Comparison of ENCODE assay signal across 8 cellular contexts in the genomic region with DNA sequence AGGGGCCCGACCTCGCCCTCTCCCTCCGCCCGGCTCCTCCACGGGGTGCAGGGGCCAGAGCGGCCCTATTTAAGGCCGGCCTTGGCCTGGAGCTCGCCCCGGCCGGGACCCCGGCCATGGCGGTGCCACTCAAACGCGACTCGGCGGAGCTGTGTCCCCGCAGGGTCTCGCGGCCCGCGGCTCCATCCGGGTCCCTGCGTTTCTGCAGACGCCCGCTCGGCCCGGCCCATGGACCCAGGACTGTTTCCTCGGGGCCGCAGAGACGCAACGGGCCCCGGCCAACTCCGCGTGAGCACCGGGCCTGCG. TPM values are rescaled to one million over a fixed set of nuclear protein-coding genes. Genes with fewer than 3 reads are reported as not detected.
A peak's percentile ranks its signal among the peaks of the same experiment; 100 is the strongest.
DNase-seq lines count a peak whose midpoint lies in the region; ATAC-seq and TF ChIP-seq lines count a peak whose summit lies in the region.

No MANE protein-coding gene starts in this region.

- DNase-seq in SK-N-SH (no peak), Panc1 (ENCODE audit: low read depth, low spot score) (no peak), fibroblast of lung (ENCODE audit: low read depth in 2 of 2) (no peak), gastrocnemius medialis (no peak), superior temporal gyrus (ENCODE audit: extremely low spot score) (no peak), NCI-H2171 (lab: John Stamatoyannopoulos, UW) (no peak), NCI-H2107 (lab: John Stamatoyannopoulos, UW) (no peak)

- peak overlapping the region; percentile 82 to 83 for H3K4me3 ChIP-seq in SK-N-SH (ENCODE audit: low read depth in 2 of 2, low read length in 1 of 2)
- peak overlapping the region; percentile 64 for H3K4me3 ChIP-seq in Panc1 (ENCODE audit: low read depth in 2 of 2, low read length in 2 of 2)
- peak overlapping the region; percentile 56 to 78 (median 62) for H3K4me3 ChIP-seq in fibroblast of lung (replicated peaks in 1 of 4; ENCODE audit: control extremely low read depth in 1 of 4, insufficient read depth in 1 of 4, low read depth in 3 of 4, low read length in 4 of 4)
- H3K4me3 ChIP-seq in gastrocnemius medialis, result peak overlapping the region; percentile 71 to 97 (median 84)

- H3K27me3 ChIP-seq in SK-N-SH (ENCODE audit: insufficient read depth), result no peaks in the 10 kb centered on the region
- no peaks in the 10 kb centered on the region for H3K27me3 ChIP-seq in Panc1 (ENCODE audit: control insufficient read depth, insufficient read depth, low read length)
- H3K27me3 ChIP-seq in fibroblast of lung (ENCODE audit: control insufficient read depth, insufficient read depth, low read length), result no peaks in the 10 kb centered on the region
- H3K27me3 ChIP-seq in gastrocnemius medialis, result no peaks in the 10 kb centered on the region

- H3K9ac ChIP-seq in SK-N-SH (peak overlapping the region; percentile 85), fibroblast of lung (ENCODE audit: insufficient read depth, low read length) (peak overlapping the region; percentile 81)

- H3K9me2 ChIP-seq in SK-N-SH, result no peaks in the 10 kb centered on the region

- CTCF ChIA-PET in SK-N-SH (lab: Yijun Ruan, JAX), result interaction anchor here (0.6 to 2.6 kb wide), 10 partner anchors 8 to 158 kb away, joined by 3 to 18 read pairs (median 5); a partner anchor contains a TSS
- CTCF ChIA-PET in Panc1 (lab: Charles Lee), result interaction anchor here (0.6 kb wide), 1 partner anchor 64 kb away, joined by 3 read pairs; no protein-coding TSS in a partner anchor

- POLR2A ChIA-PET in SK-N-SH (lab: Yijun Ruan, JAX) (interaction anchor here (1.1 kb wide), 1 partner anchor 125 kb away, joined by 5 read pairs; no protein-coding TSS in a partner anchor), Panc1 (lab: Charles Lee) (no interaction called here)

- no TSS peak for BruUV-seq in Panc1 (replicated peaks; lab: Mats Ljungman, UMichigan)

- H3K27ac ChIP-seq in SK-N-SH (ENCODE audit: low read depth in 2 of 2, low read length in 1 of 2) (peak overlapping the region; percentile 53 to 92), Panc1 (ENCODE audit: low read length) (peak overlapping the region; percentile 86), fibroblast of lung (ENCODE audit: insufficient read depth, low read length) (peak overlapping the region; percentile 30), gastrocnemius medialis (peak overlapping the region; percentile 93 to 100 (median 97))

- no peaks in the 10 kb centered on the region for H3K9me3 ChIP-seq in SK-N-SH
- H3K9me3 ChIP-seq in Panc1 (ENCODE audit: control insufficient read depth, insufficient read depth, low read depth, low read length), result no peaks in the 10 kb centered on the region
- H3K9me3 ChIP-seq in fibroblast of lung (ENCODE audit: control insufficient read depth, insufficient read depth, low read depth, low read length), result no peaks in the 10 kb centered on the region
- no peaks in the 10 kb centered on the region for H3K9me3 ChIP-seq in gastrocnemius medialis

- H3K79me2 ChIP-seq in SK-N-SH (ENCODE audit: insufficient read depth) (peaks cover 42% of the 10 kb centered on the region), fibroblast of lung (ENCODE audit: control insufficient read depth, insufficient read depth, low read length) (peaks cover 19% of the 10 kb centered on the region)

- no peak for TF ChIP-seq RAD21 in SK-N-SH (IDR thresholded peaks at IDR 0.05; ENCODE audit: low read length)

- no peak for TF ChIP-seq POLR2A in gastrocnemius medialis (IDR thresholded peaks at IDR 0.05)

- ATAC-seq in SK-N-SH treated with all-trans-retinoic acid at 6 μM for 48 hours (no peak), Panc1 (no peak), gastrocnemius medialis (peak in 1 of 2 donors; percentile 15)

- H4K20me1 ChIP-seq in SK-N-SH (ENCODE audit: insufficient read depth), result no peaks in the 10 kb centered on the region
- H4K20me1 ChIP-seq in fibroblast of lung (ENCODE audit: control insufficient read depth, extremely low read depth, insufficient read depth, low read length), result no peaks in the 10 kb centered on the region

- peaks cover 3 to 18% of the 10 kb centered on the region in 2 experiments; a peak in 1 of 4 replicates for H3K4me1 ChIP-seq in SK-N-SH (ENCODE audit: control insufficient read depth in 1 of 2, insufficient read depth in 2 of 2, low read depth in 1 of 2, low read length in 1 of 2)
- H3K4me1 ChIP-seq in Panc1 (ENCODE audit: control insufficient read depth, insufficient read depth, low read length), result peaks cover 12% of the 10 kb centered on the region
- peaks cover 6% of the 10 kb centered on the region for H3K4me1 ChIP-seq in fibroblast of lung (ENCODE audit: control insufficient read depth, extremely low read depth, insufficient read depth, low read length)
- peaks cover 15 to 25% of the 10 kb centered on the region in 2 donors for H3K4me1 ChIP-seq in gastrocnemius medialis

- H3K36me3 ChIP-seq in SK-N-SH (replicated peaks in 1 of 2; ENCODE audit: control insufficient read depth in 1 of 2, insufficient read depth in 2 of 2, low read length in 1 of 2) (peaks cover 0 to 23% of the 10 kb centered on the region in 2 experiments), Panc1 (ENCODE audit: control insufficient read depth, insufficient read depth, low read length) (no peaks in the 10 kb centered on the region), fibroblast of lung (ENCODE audit: control insufficient read depth, insufficient read depth, low read length) (peaks cover 9% of the 10 kb centered on the region), gastrocnemius medialis (peaks cover 0 to 14% of the 10 kb centered on the region in 2 donors)

- H3K4me2 ChIP-seq in SK-N-SH (peak overlapping the region; percentile 92), fibroblast of lung (ENCODE audit: extremely low read depth, insufficient read depth, low read length) (peak overlapping the region; percentile 85)

- no peak for TF ChIP-seq CTCF in SK-N-SH (IDR thresholded peaks at IDR 0.05)
- no peak for TF ChIP-seq CTCF in Panc1 (IDR thresholded peaks at IDR 0.05)
- no peak for TF ChIP-seq CTCF in fibroblast of lung (conservative IDR thresholded peaks at IDR 0.05 in 1 of 2, IDR thresholded peaks at IDR 0.05 in 1 of 2; ENCODE audit: low read depth in 1 of 2, low read length in 2 of 2)
- TF ChIP-seq CTCF in gastrocnemius medialis (IDR thresholded peaks at IDR 0.05 in 4 of 5, conservative IDR thresholded peaks at IDR 0.05 in 1 of 5), result no peak

- no peak for TF ChIP-seq EP300 in SK-N-SH (IDR thresholded peaks at IDR 0.05; ENCODE audit: borderline replicate concordance in 1 of 2, low read depth in 1 of 2, low read length in 1 of 2)

- H2AFZ ChIP-seq in SK-N-SH (ENCODE audit: low read depth) (no peak overlapping the region), fibroblast of lung (ENCODE audit: low read length) (no peak overlapping the region)

- intact Hi-C loops in Panc1 (cut with micrococcal nuclease; ENCODE audit: unreplicated experiment), result no loop called here
- intact Hi-C loops in gastrocnemius medialis (cut with DNase I; ENCODE audit: low total_unique reads), result loop anchor here (1.0 to 5.0 kb wide), 5 partner anchors 9 to 211 kb away; a partner anchor contains a TSS

- WGBS in SK-N-SH (ENCODE audit: low lambda C conversion rate), result no CpG with 5 or more reads among the region's 36 CpGs

- H3F3A ChIP-seq in SK-N-SH (replicated peaks; ENCODE audit: insufficient read depth), result peaks cover 9% of the 10 kb centered on the region

- in situ Hi-C loops in Panc1 (cut with HindIII; ENCODE audit: low pct_unique_long_range_greater_than_20kb, low sequenced_read_pairs) (no loop called here), gastrocnemius medialis (cut with MboI; ENCODE audit: low sequenced_read_pairs in 4 of 4) (no loop called here)

TF ChIP-seq in SK-N-SH, 30 proteins besides CTCF, POLR2A, EP300 and RAD21 (continues in another document):
- no peak for TF ChIP-seq YY1 (IDR thresholded peaks at IDR 0.05; ENCODE audit: low read depth)
- TF ChIP-seq TCF12 (IDR thresholded peaks at IDR 0.05), result no peak
- TF ChIP-seq, protein P1, sequence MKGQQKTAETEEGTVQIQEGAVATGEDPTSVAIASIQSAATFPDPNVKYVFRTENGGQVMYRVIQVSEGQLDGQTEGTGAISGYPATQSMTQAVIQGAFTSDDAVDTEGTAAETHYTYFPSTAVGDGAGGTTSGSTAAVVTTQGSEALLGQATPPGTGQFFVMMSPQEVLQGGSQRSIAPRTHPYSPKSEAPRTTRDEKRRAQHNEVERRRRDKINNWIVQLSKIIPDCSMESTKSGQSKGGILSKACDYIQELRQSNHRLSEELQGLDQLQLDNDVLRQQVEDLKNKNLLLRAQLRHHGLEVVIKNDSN (IDR thresholded peaks at IDR 0.05; ENCODE audit: borderline replicate concordance, low read depth), result no peak
- no peak for TF ChIP-seq SMC3 (IDR thresholded peaks at IDR 0.05; ENCODE audit: low read depth, low read length)

TF ChIP-seq in SK-N-SH treated with all-trans-retinoic acid at 6 μM for 48 hours, 23 proteins besides CTCF, POLR2A, EP300 and RAD21 (continues in another document):
- TF ChIP-seq SNAI2 (CRISPR knock-in tag; IDR thresholded peaks at IDR 0.05) (no peak), BACH2 (CRISPR knock-in tag; IDR thresholded peaks at IDR 0.05; ENCODE audit: borderline replicate concordance) (no peak)

RNA-seq across cellular contexts. Expression of a gene that starts 0.7 kb away (rescaled TPM):
- polyA plus RNA-seq in SK-N-SH (2012; rRNA removed) (22.1 and 25.9 TPM in 2 replicates), fibroblast of lung (13.3 and 13.6 TPM in 2 replicates)
- 14.6 and 21.9 TPM in 2 replicates for polyA plus RNA-seq in SK-N-SH (2012; cell fraction: cytosol; rRNA removed)
- polyA plus RNA-seq in SK-N-SH (2012; cell fraction: nucleus; rRNA removed), result 31.1 and 36.2 TPM in 2 replicates
- total RNA-seq in Panc1 (2021; ENCODE audit: unreplicated experiment) (34.0 TPM), fibroblast of lung (43.3 and 48.0 TPM in 2 replicates), gastrocnemius medialis (10 to 100 TPM; 25.7 to 46.9 (median 41.5) TPM)
- 41.1 TPM for polyA plus RNA-seq in Panc1 (2012; ENCODE audit: insufficient read length)
- polyA plus RNA-seq in fibroblast of lung (2012), result 23.7 and 26.1 TPM in 2 replicates
- 15.6 and 19.8 TPM in 2 replicates for polyA minus RNA-seq in fibroblast of lung (ENCODE audit: low replicate concordance)

RNA-seq across cellular contexts. Expression of a gene that starts 22.9 kb away (rescaled TPM):
- polyA plus RNA-seq in SK-N-SH (2012; rRNA removed) (18.4 and 22.1 TPM in 2 replicates), fibroblast of lung (12.3 and 14.4 TPM in 2 replicates)
- 11.0 and 14.6 TPM in 2 replicates for polyA plus RNA-seq in SK-N-SH (2012; cell fraction: cytosol; rRNA removed)
- polyA plus RNA-seq in SK-N-SH (2012; cell fraction: nucleus; rRNA removed), result 32.2 and 32.4 TPM in 2 replicates
- total RNA-seq in Panc1 (2021; ENCODE audit: unreplicated experiment) (62.0 TPM), fibroblast of lung (18.2 and 18.5 TPM in 2 replicates), gastrocnemius medialis (10 to 100 TPM; 26.0 to 51.7 (median 43.5) TPM)
- polyA plus RNA-seq in Panc1 (2012; ENCODE audit: insufficient read length), result 46.2 TPM
- 19.3 and 19.8 TPM in 2 replicates for polyA plus RNA-seq in fibroblast of lung (2012)
- polyA minus RNA-seq in fibroblast of lung (ENCODE audit: low replicate concordance), result 18.7 and 24.5 TPM in 2 replicates

Comparison
In these comparisons a context has a peak if more than half of its experiments do, and no peak if none do; other contexts are left out.
1. H3K27ac ChIP-seq: peak in every context shown above with its lines; median percentile 97 in gastrocnemius medialis; 86 in Panc1; 72 in SK-N-SH; 30 in fibroblast of lung.